1 cellular context compared by ENCODE assay signal in genomic region chr12:32755654-32756475, GRCh38.
TF ChIP-seq lines count a peak whose summit lies in the region.

Gene YARS2, minus strand, starts transcription at chr12:32755897. Its CDS starts 23 bp downstream, at chr12:32755874.

TF ChIP-seq in HepG2, 621 proteins besides CTCF, POLR2A, EP300 and RAD21 (continued from another document and continues in another):
- TF ChIP-seq ZBTB40 (IDR thresholded peaks at IDR 0.05) = no peak
- peak; percentile 72; the same call in 1 of the 2 replicates for TF ChIP-seq ZBTB40 (CRISPR knock-in tag; IDR thresholded peaks at IDR 0.05)
- TF ChIP-seq KLF6 (CRISPR knock-in tag; IDR thresholded peaks at IDR 0.05) = peak; percentile 88
- TF ChIP-seq ZGPAT (CRISPR knock-in tag; IDR thresholded peaks at IDR 0.05) = peak; percentile 67
- TF ChIP-seq KDM1A (CRISPR knock-in tag; IDR thresholded peaks at IDR 0.05) = no peak
- TF ChIP-seq MLXIP (CRISPR knock-in tag; IDR thresholded peaks at IDR 0.05; ENCODE audit: borderline replicate concordance) = no peak
- TF ChIP-seq ZBTB7B (CRISPR knock-in tag; IDR thresholded peaks at IDR 0.05) = peak; percentile 33; the same call in 1 of the 2 replicates
- TF ChIP-seq ZNF143 (CRISPR knock-in tag; IDR thresholded peaks at IDR 0.05) = peak; percentile 91
- no peak for TF ChIP-seq NR0B2 (CRISPR knock-in tag; IDR thresholded peaks at IDR 0.05)
- TF ChIP-seq MNT (IDR thresholded peaks at IDR 0.05) = no peak
- TF ChIP-seq TSC22D2 (CRISPR knock-in tag; IDR thresholded peaks at IDR 0.05; ENCODE audit: borderline replicate concordance) = peak; percentile 17; the same call in 1 of the 2 replicates
- TF ChIP-seq MED1 (CRISPR knock-in tag; IDR thresholded peaks at IDR 0.05) = no peak
- no peak for TF ChIP-seq ATF7-NPFF (CRISPR knock-in tag; IDR thresholded peaks at IDR 0.05; ENCODE audit: low read depth)
- no peak for TF ChIP-seq ZNF251 (CRISPR knock-in tag; IDR thresholded peaks at IDR 0.05)
- 0 out of 2 replicates have a peak, but pooled peaks have one; percentile 69 for TF ChIP-seq KLF9 (CRISPR knock-in tag; IDR thresholded peaks at IDR 0.05; ENCODE audit: low read depth)
- TF ChIP-seq NR2F2 (IDR thresholded peaks at IDR 0.05; ENCODE audit: borderline replicate concordance, low read depth) = no peak
- 0 out of 2 replicates have a peak, but pooled peaks have one; percentile 8 for TF ChIP-seq ZNF777 (CRISPR knock-in tag; IDR thresholded peaks at IDR 0.05)
- no peak for TF ChIP-seq MBNL3 (CRISPR knock-in tag; conservative IDR thresholded peaks at IDR 0.05)
- TF ChIP-seq TEAD2 (CRISPR knock-in tag; IDR thresholded peaks at IDR 0.05) = no peak
- no peak for TF ChIP-seq ZNF451 (CRISPR knock-in tag; IDR thresholded peaks at IDR 0.05)
- TF ChIP-seq CERS6 (CRISPR knock-in tag; IDR thresholded peaks at IDR 0.05) = no peak
- no peak for TF ChIP-seq PAF1 (CRISPR knock-in tag; IDR thresholded peaks at IDR 0.05)
- no peak for TF ChIP-seq BRF2 (CRISPR knock-in tag; IDR thresholded peaks at IDR 0.05)
- TF ChIP-seq ZNF383 (CRISPR knock-in tag; IDR thresholded peaks at IDR 0.05; ENCODE audit: borderline replicate concordance) = no peak
- no peak for TF ChIP-seq TMF1 (CRISPR knock-in tag; IDR thresholded peaks at IDR 0.05; ENCODE audit: low read depth)
- TF ChIP-seq BCL6 (CRISPR knock-in tag; IDR thresholded peaks at IDR 0.05) = peak; percentile 38
- TF ChIP-seq ZNF652 (CRISPR knock-in tag; IDR thresholded peaks at IDR 0.05; ENCODE audit: borderline replicate concordance, low read depth) = no peak
- TF ChIP-seq USF2 (IDR thresholded peaks at IDR 0.05; ENCODE audit: low read depth, low read length) = no peak
- no peak for TF ChIP-seq USF2 (CRISPR knock-in tag; IDR thresholded peaks at IDR 0.05; ENCODE audit: borderline replicate concordance)
- TF ChIP-seq ZC3H13 (CRISPR knock-in tag; IDR thresholded peaks at IDR 0.05) = no peak
- TF ChIP-seq IKZF5 (CRISPR knock-in tag; IDR thresholded peaks at IDR 0.05) = peak; percentile 48
- TF ChIP-seq THAP11 (CRISPR knock-in tag; IDR thresholded peaks at IDR 0.05) = peak; percentile 79
- TF ChIP-seq ZNF10 (CRISPR knock-in tag; IDR thresholded peaks at IDR 0.05; ENCODE audit: borderline replicate concordance, low read depth) = no peak
- no peak for TF ChIP-seq KDM6A (CRISPR knock-in tag; IDR thresholded peaks at IDR 0.05; ENCODE audit: low read depth)
- TF ChIP-seq TBP (CRISPR knock-in tag; IDR thresholded peaks at IDR 0.05) = no peak
- TF ChIP-seq ZSCAN9 (CRISPR knock-in tag; IDR thresholded peaks at IDR 0.05; ENCODE audit: borderline replicate concordance) = peak; percentile 43; the same call in 1 of the 2 replicates
- TF ChIP-seq FOSL2 (CRISPR knock-in tag; IDR thresholded peaks at IDR 0.05) = no peak
- TF ChIP-seq ZSCAN29 (CRISPR knock-in tag; conservative IDR thresholded peaks at IDR 0.05) = no peak
